33 cellular contexts compared by ENCODE assay signal in the genomic region with DNA sequence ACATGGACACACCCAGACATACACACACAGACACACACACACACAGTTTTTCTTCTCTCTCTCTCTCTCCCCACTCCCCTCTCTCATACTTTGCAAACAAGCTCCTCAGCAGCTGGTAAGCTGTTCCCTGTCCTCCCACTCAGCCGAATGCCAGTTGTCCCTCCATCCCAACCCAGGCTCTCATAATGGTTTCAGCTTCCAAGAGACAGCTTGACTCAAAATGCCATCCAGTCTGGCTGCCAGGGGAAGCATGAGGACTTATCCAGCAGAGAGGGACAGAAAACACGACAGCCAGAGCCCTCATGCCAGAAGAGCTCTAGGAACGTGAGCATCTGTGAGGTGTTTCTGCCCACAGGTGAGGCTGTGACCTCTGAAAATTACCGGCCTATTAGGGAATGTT.
"Had no signal": no experiment of that assay in that cellular context is flagged by ENCODE, and none has a peak within 500 bp of the region (broad histone marks: within the 10 kb centered on the region; RNA-seq: fewer than 3 reads in every experiment).

No MANE protein-coding gene starts in this region.

- DNase-seq: Karpas-422, Kasumi-1, MG63, MM.1S, MV-4-11, NCI-H1048, NCI-H1092, NCI-H1092 treated with DMSO at 0.1 percent for 48 hours, NCI-H1105, NCI-H1105 treated with DMSO at 0.1 percent for 48 hours, NCI-H1417, NCI-H1417 treated with DMSO at 0.1 percent for 48 hours, NCI-H1436, NCI-H1436 treated with DMSO at 0.1 percent for 48 hours, NCI-H146, NCI-H1694, NCI-H1694 treated with DMSO at 0.1 percent for 48 hours, NCI-H187, NCI-H187 treated with DMSO at 0.1 percent for 48 hours, NCI-H1930, NCI-H2029, NCI-H2029 treated with DMSO at 0.1 percent for 48 hours, NCI-H2081, NCI-H2081 treated with DMSO at 0.1 percent for 48 hours, NCI-H2107, NCI-H2171, NCI-H2171 treated with DMSO at 0.1 percent for 48 hours, NCI-H2227 treated with DMSO at 0.1 percent for 48 hours, NCI-H226, NCI-H345, NCI-H446, NCI-H446 treated with DMSO at 0.1 percent for 48 hours, NCI-H510A had no signal
